Comparison of ENCODE assay signal across 7 cellular contexts in the genomic region with DNA sequence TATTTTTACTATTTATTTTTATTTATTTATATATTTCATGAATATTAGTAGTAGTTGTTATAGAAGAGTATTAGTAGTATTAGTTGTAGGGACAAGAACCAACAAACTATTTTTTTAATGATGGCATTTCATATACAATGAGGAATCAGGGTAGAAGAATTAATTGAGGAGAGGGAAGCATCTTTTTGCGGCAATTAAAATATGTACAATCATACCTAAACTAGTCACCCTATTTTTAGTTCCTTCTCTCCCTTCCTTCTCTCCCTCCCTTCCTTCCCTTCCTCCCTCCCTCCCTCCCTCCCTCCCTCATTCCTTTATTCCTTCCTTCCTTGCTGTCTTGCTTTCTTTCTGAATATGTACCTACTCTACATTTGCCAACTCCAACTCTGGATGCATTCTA.
"Had no signal": no experiment of that assay in that cellular context is flagged by ENCODE, and none has a peak within 500 bp of the region (broad histone marks: within the 10 kb centered on the region; RNA-seq: fewer than 3 reads in every experiment).

No MANE protein-coding gene starts in this region.

- H3K4me3 Mint-ChIP-seq: IgD-negative memory B cell had no signal

- H3K9me3 Mint-ChIP-seq: IgD-negative memory B cell had no signal

- H3K27me3 Mint-ChIP-seq: IgD-negative memory B cell had no signal

- FAIRE-seq: HTR-8/SVneo had no signal

- H3K36me3 Mint-ChIP-seq: IgD-negative memory B cell had no signal

- H3K27ac ChIP-seq: HL-60, KMS-11 had no signal

- H3K4me2 ChIP-seq: KMS-11 had no signal

- DNase-seq: IMR-90, KBM-7, KG1 had no signal

- H3K9ac ChIP-seq: KMS-11 had no signal

- H3K27ac Mint-ChIP-seq: IgD-negative memory B cell had no signal
